Comparison of ENCODE assay signal across 1 cellular context in genomic region chr1:210123383-210123782, GRCh38.
TF ChIP-seq lines count a peak whose summit lies in the region.

No MANE protein-coding gene starts in this region.

TF ChIP-seq in SK-N-SH, 30 proteins besides CTCF, POLR2A, EP300 and RAD21 (continued from another document):
- TF ChIP-seq CHD2 (IDR thresholded peaks at IDR 0.05; ENCODE audit: low read length, partially characterized antibody) (peak; percentile 68), TEAD4 (IDR thresholded peaks at IDR 0.05; ENCODE audit: borderline replicate concordance, insufficient read depth) (peak; percentile 33; the same call in 1 of the 2 replicates), GABPA (IDR thresholded peaks at IDR 0.05; ENCODE audit: low read depth) (no peak), IRF3 (IDR thresholded peaks at IDR 0.05; ENCODE audit: low read depth, low read length) (no peak), NFIC (IDR thresholded peaks at IDR 0.05; ENCODE audit: borderline replicate concordance) (peak; percentile 47; the same call in 1 of the 2 replicates), EZH2phosphoT487 (IDR thresholded peaks at IDR 0.05; ENCODE audit: borderline replicate concordance, low read depth) (no peak), RFX5 (IDR thresholded peaks at IDR 0.05; ENCODE audit: low read length) (no peak), GATA2 (CRISPR knock-in tag; IDR thresholded peaks at IDR 0.05) (peak; percentile 93), SMC3 (IDR thresholded peaks at IDR 0.05; ENCODE audit: low read depth, low read length) (no peak), RCOR1 (IDR thresholded peaks at IDR 0.05; ENCODE audit: low read length) (peak; percentile 69; the same call in 1 of the 2 replicates), SIN3A (IDR thresholded peaks at IDR 0.05; ENCODE audit: borderline replicate concordance, low read depth, low read length) (no peak), YY1 (IDR thresholded peaks at IDR 0.05; ENCODE audit: low read depth) (no peak), JUND (IDR thresholded peaks at IDR 0.05) (peak; percentile 40; the same call in 1 of the 2 replicates), TCF12 (IDR thresholded peaks at IDR 0.05) (peak; percentile 81)
- TF ChIP-seq, protein P1, sequence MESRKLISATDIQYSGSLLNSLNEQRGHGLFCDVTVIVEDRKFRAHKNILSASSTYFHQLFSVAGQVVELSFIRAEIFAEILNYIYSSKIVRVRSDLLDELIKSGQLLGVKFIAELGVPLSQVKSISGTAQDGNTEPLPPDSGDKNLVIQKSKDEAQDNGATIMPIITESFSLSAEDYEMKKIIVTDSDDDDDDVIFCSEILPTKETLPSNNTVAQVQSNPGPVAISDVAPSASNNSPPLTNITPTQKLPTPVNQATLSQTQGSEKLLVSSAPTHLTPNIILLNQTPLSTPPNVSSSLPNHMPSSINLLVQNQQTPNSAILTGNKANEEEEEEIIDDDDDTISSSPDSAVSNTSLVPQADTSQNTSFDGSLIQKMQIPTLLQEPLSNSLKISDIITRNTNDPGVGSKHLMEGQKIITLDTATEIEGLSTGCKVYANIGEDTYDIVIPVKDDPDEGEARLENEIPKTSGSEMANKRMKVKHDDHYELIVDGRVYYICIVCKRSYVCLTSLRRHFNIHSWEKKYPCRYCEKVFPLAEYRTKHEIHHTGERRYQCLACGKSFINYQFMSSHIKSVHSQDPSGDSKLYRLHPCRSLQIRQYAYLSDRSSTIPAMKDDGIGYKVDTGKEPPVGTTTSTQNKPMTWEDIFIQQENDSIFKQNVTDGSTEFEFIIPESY (IDR thresholded peaks at IDR 0.05; ENCODE audit: borderline replicate concordance, low read depth) = no peak
- TF ChIP-seq, protein P2, sequence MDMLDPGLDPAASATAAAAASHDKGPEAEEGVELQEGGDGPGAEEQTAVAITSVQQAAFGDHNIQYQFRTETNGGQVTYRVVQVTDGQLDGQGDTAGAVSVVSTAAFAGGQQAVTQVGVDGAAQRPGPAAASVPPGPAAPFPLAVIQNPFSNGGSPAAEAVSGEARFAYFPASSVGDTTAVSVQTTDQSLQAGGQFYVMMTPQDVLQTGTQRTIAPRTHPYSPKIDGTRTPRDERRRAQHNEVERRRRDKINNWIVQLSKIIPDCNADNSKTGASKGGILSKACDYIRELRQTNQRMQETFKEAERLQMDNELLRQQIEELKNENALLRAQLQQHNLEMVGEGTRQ (IDR thresholded peaks at IDR 0.05; ENCODE audit: borderline replicate concordance, low read depth, low read length) = no peak
- TF ChIP-seq, protein P3, sequence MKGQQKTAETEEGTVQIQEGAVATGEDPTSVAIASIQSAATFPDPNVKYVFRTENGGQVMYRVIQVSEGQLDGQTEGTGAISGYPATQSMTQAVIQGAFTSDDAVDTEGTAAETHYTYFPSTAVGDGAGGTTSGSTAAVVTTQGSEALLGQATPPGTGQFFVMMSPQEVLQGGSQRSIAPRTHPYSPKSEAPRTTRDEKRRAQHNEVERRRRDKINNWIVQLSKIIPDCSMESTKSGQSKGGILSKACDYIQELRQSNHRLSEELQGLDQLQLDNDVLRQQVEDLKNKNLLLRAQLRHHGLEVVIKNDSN (IDR thresholded peaks at IDR 0.05; ENCODE audit: borderline replicate concordance, low read depth) = no peak
TF ChIP-seq in SK-N-SH: peak in this region for 9.
